1 cellular context compared by ENCODE assay signal in the genomic region with DNA sequence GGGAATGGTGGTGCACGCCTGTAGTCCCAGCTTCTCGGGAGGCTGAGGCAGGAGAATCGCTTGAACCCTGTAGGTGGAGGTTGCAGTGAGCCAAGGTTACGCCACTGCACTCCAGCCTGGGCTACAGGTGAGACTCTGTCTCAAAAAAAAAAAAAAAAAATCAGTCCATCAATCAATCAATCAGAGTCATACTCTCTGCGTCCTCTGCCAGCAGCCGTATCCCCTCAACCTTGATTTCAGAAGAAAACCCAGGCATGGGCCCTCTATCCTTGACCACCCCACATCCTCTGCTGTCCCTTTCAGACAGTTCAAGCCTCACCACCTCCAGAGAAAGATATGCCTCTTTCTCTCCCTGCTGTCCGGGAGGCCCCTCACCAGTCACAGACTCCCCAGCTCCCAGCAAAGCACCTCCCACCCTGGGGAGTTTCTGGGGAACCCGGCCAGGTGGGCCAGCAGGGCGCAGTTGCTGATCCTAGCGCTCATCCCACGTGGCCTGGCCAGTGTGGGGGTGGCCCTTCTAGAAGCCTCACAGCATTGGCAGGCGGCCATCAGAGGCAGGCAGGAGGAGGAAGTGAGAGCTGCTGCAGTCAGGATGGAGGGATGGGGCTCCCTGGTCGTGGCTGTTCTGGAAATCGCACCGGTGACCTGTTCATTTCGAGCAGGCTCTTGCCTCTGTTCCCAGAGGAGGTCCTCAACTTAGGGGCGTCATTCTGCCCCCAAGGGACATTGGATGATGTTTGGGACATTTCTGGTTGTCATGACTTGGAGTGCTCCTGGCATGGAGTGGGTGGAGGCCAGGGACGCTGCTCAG.
TF ChIP-seq lines count a peak whose summit lies in the region.

No MANE protein-coding gene starts in this region.

TF ChIP-seq in GM12878, 131 proteins besides CTCF, POLR2A, EP300 and RAD21 (continued from another document):
- TF ChIP-seq, protein P1, sequence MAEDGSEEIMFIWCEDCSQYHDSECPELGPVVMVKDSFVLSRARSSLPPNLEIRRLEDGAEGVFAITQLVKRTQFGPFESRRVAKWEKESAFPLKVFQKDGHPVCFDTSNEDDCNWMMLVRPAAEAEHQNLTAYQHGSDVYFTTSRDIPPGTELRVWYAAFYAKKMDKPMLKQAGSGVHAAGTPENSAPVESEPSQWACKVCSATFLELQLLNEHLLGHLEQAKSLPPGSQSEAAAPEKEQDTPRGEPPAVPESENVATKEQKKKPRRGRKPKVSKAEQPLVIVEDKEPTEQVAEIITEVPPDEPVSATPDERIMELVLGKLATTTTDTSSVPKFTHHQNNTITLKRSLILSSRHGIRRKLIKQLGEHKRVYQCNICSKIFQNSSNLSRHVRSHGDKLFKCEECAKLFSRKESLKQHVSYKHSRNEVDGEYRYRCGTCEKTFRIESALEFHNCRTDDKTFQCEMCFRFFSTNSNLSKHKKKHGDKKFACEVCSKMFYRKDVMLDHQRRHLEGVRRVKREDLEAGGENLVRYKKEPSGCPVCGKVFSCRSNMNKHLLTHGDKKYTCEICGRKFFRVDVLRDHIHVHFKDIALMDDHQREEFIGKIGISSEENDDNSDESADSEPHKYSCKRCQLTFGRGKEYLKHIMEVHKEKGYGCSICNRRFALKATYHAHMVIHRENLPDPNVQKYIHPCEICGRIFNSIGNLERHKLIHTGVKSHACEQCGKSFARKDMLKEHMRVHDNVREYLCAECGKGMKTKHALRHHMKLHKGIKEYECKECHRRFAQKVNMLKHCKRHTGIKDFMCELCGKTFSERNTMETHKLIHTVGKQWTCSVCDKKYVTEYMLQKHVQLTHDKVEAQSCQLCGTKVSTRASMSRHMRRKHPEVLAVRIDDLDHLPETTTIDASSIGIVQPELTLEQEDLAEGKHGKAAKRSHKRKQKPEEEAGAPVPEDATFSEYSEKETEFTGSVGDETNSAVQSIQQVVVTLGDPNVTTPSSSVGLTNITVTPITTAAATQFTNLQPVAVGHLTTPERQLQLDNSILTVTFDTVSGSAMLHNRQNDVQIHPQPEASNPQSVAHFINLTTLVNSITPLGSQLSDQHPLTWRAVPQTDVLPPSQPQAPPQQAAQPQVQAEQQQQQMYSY (CRISPR knock-in tag; IDR thresholded peaks at IDR 0.05): no peak
- TF ChIP-seq TCF7 (IDR thresholded peaks at IDR 0.05; ENCODE audit: borderline replicate concordance) (no peak), ZSCAN29 (IDR thresholded peaks at IDR 0.05) (no peak), SUPT20H (IDR thresholded peaks at IDR 0.05; ENCODE audit: borderline replicate concordance, control insufficient read depth, low read depth, low read length) (no peak), FOS (IDR thresholded peaks at IDR 0.05; ENCODE audit: borderline replicate concordance, extremely low read depth, insufficient read length) (no peak), PAX5 (IDR thresholded peaks at IDR 0.05; ENCODE audit: borderline replicate concordance, low read depth, low read length) (peak; percentile 76; the same call in 1 of the 2 replicates), RUNX3 (IDR thresholded peaks at IDR 0.05; ENCODE audit: low read length) (0 out of 2 replicates have a peak, but pooled peaks have one; percentile 46), BACH1 (IDR thresholded peaks at IDR 0.05; ENCODE audit: borderline replicate concordance) (peak; percentile 47; the same call in 1 of the 2 replicates), CBX5 (IDR thresholded peaks at IDR 0.05; ENCODE audit: low read depth) (no peak), LARP7 (IDR thresholded peaks at IDR 0.05) (no peak), SMC3 (IDR thresholded peaks at IDR 0.05; ENCODE audit: borderline replicate concordance, low read length) (no peak), RB1 (IDR thresholded peaks at IDR 0.05; ENCODE audit: borderline replicate concordance) (no peak), FOXK2 (IDR thresholded peaks at IDR 0.05) (no peak), JUNB (IDR thresholded peaks at IDR 0.05) (no peak), WRNIP1 (IDR thresholded peaks at IDR 0.05; ENCODE audit: borderline replicate concordance, low read depth, low read length) (no peak), MYC (IDR thresholded peaks at IDR 0.05; ENCODE audit: insufficient read depth, insufficient read length, insufficient replicate concordance, low read length, severe bottlenecking) (peak; percentile 36), EED (IDR thresholded peaks at IDR 0.05; ENCODE audit: low read depth) (peak; percentile 93), TAF1 (IDR thresholded peaks at IDR 0.05; ENCODE audit: borderline replicate concordance, low read depth, low read length) (peak; percentile 29; the same call in 1 of the 2 replicates)
- TF ChIP-seq, protein P2, sequence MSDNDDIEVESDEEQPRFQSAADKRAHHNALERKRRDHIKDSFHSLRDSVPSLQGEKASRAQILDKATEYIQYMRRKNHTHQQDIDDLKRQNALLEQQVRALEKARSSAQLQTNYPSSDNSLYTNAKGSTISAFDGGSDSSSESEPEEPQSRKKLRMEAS (IDR thresholded peaks at IDR 0.05; ENCODE audit: low read depth, low read length): peak; percentile 78; the same call in 1 of the 2 replicates
- TF ChIP-seq, protein P3, sequence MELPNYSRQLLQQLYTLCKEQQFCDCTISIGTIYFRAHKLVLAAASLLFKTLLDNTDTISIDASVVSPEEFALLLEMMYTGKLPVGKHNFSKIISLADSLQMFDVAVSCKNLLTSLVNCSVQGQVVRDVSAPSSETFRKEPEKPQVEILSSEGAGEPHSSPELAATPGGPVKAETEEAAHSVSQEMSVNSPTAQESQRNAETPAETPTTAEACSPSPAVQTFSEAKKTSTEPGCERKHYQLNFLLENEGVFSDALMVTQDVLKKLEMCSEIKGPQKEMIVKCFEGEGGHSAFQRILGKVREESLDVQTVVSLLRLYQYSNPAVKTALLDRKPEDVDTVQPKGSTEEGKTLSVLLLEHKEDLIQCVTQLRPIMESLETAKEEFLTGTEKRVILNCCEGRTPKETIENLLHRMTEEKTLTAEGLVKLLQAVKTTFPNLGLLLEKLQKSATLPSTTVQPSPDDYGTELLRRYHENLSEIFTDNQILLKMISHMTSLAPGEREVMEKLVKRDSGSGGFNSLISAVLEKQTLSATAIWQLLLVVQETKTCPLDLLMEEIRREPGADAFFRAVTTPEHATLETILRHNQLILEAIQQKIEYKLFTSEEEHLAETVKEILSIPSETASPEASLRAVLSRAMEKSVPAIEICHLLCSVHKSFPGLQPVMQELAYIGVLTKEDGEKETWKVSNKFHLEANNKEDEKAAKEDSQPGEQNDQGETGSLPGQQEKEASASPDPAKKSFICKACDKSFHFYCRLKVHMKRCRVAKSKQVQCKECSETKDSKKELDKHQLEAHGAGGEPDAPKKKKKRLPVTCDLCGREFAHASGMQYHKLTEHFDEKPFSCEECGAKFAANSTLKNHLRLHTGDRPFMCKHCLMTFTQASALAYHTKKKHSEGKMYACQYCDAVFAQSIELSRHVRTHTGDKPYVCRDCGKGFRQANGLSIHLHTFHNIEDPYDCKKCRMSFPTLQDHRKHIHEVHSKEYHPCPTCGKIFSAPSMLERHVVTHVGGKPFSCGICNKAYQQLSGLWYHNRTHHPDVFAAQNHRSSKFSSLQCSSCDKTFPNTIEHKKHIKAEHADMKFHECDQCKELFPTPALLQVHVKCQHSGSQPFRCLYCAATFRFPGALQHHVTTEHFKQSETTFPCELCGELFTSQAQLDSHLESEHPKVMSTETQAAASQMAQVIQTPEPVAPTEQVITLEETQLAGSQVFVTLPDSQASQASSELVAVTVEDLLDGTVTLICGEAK (IDR thresholded peaks at IDR 0.05; ENCODE audit: borderline replicate concordance): no peak
- TF ChIP-seq, protein P4, sequence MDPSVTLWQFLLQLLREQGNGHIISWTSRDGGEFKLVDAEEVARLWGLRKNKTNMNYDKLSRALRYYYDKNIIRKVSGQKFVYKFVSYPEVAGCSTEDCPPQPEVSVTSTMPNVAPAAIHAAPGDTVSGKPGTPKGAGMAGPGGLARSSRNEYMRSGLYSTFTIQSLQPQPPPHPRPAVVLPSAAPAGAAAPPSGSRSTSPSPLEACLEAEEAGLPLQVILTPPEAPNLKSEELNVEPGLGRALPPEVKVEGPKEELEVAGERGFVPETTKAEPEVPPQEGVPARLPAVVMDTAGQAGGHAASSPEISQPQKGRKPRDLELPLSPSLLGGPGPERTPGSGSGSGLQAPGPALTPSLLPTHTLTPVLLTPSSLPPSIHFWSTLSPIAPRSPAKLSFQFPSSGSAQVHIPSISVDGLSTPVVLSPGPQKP (IDR thresholded peaks at IDR 0.05; ENCODE audit: low read depth, low read length): no peak
- TF ChIP-seq, protein P5, sequence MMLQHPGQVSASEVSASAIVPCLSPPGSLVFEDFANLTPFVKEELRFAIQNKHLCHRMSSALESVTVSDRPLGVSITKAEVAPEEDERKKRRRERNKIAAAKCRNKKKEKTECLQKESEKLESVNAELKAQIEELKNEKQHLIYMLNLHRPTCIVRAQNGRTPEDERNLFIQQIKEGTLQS (IDR thresholded peaks at IDR 0.05; ENCODE audit: borderline replicate concordance, extremely low read depth, low read depth, low read length): no peak
